16 cellular contexts compared by ENCODE assay signal in genomic region chr12:27972721-27973120, GRCh38. TPM values are rescaled to one million over a fixed set of nuclear protein-coding genes. Genes with fewer than 3 reads are reported as not detected.
A peak's percentile ranks its signal among the peaks of the same experiment; 100 is the strongest.
DNase-seq lines count a peak whose midpoint lies in the region; ATAC-seq and TF ChIP-seq lines count a peak whose summit lies in the region.
"Had no signal": no experiment of that assay in that cellular context is flagged by ENCODE, and none has a peak within 500 bp of the region (broad histone marks: within the 10 kb centered on the region; RNA-seq: fewer than 3 reads in every experiment).

Gene PTHLH (minus strand): TSS chr12:27972733. CDS start chr12:27969494, 3,239 bp downstream.

- peak within 1 kb of the TSS; percentile 97 for H3K27ac ChIP-seq in foreskin keratinocyte
- H3K27ac ChIP-seq: BLaER1 treated with 17β-estradiol and CSF1 and Interleukin-3, amounts not matched to agents 10 nM and 100 nM; right atrium auricular region had no signal

- H3K27ac Mint-ChIP-seq in IgD-negative memory B cell: no peak within 1 kb of the TSS
- H3K27ac Mint-ChIP-seq in osteocyte (ENCODE audit: unreplicated experiment): no peak within 1 kb of the TSS

- H3K27me3 Mint-ChIP-seq in IgD-negative memory B cell: peaks cover 73% of the 10 kb centered on the region
- peaks cover 57% of the 10 kb centered on the region for H3K27me3 Mint-ChIP-seq in osteocyte (ENCODE audit: unreplicated experiment)

- TF ChIP-seq CTCF in foreskin keratinocyte (conservative IDR thresholded peaks at IDR 0.05) (no peak), osteocyte (IDR thresholded peaks at IDR 0.05) (no peak)

- H3K9me3 Mint-ChIP-seq in IgD-negative memory B cell (peaks cover 0 to 2% (median 0%) of the 10 kb centered on the region in 3 donors), osteocyte (ENCODE audit: unreplicated experiment) (no peaks in the 10 kb centered on the region)

- H3K36me3 Mint-ChIP-seq in IgD-negative memory B cell (no peaks in the 10 kb centered on the region), osteocyte (ENCODE audit: unreplicated experiment) (no peaks in the 10 kb centered on the region)

- DNase-seq in Daoy (ENCODE audit: low read depth) (no peak), foreskin keratinocyte (peak in 1 of 2 donors; percentile 44), osteocyte (ENCODE audit: extremely low spot score, unreplicated experiment) (no peak), GDM1 (lab: John Stamatoyannopoulos, UW) (no peak)
- DNase-seq: HCEC 1CT; NCI-H1092; NCI-H2171; NCI-H748 treated with DMSO at 0.1 percent for 48 hours; stimulated activated CD4-positive, alpha-beta T cell treated with anti-CD3 and anti-CD28 coated beads, Interleukin-1b, Interleukin-23, amount 100 ng/mL, for 48 hours had no signal

- no peaks in the 10 kb centered on the region for H3K27me3 ChIP-seq in foreskin keratinocyte

- ATAC-seq in foreskin keratinocyte: no peak
- ATAC-seq in HG03039 (IDR thresholded peaks at IDR 0.05; ENCODE audit: unreplicated experiment): no peak
- ATAC-seq in HG03469 (IDR thresholded peaks at IDR 0.05; ENCODE audit: unreplicated experiment): no peak
- ATAC-seq: K562, Panc1 had no signal

- peaks cover 13 to 24% (median 14%) of the 10 kb centered on the region in 3 donors for H3K4me1 Mint-ChIP-seq in IgD-negative memory B cell
- H3K4me1 Mint-ChIP-seq in osteocyte (ENCODE audit: unreplicated experiment): peaks cover 32% of the 10 kb centered on the region

- peaks cover 47% of the 10 kb centered on the region for H3K4me1 ChIP-seq in foreskin keratinocyte

- H3K4me3 Mint-ChIP-seq in IgD-negative memory B cell: peak within 1 kb of the TSS in 3 of 4 donors; percentile 30 to 79 (median 74)
- peak within 1 kb of the TSS; percentile 40 for H3K4me3 Mint-ChIP-seq in osteocyte (ENCODE audit: unreplicated experiment)

RNA-seq across cellular contexts. Expression of gene PTHLH, which starts in this region (rescaled TPM):
- 67.1 and 75.0 TPM in 2 replicates for total RNA-seq in Daoy (2014; rRNA removed; shearing (Covaris generic))
- not detected for polyA plus RNA-seq in IgD-negative memory B cell
- 301 and 338 TPM in 2 replicates for total RNA-seq in foreskin keratinocyte
- polyA plus RNA-seq in foreskin keratinocyte: 215 and 270 TPM in 2 replicates
- 0.44 and 0.46 TPM in 2 replicates for total RNA-seq in osteocyte

Comparison
In these comparisons a context has a peak if more than half of its experiments do, and no peak if none do; other contexts are left out.
1. RNA of gene PTHLH (total RNA-seq): 301 to 338 TPM in foreskin keratinocyte and 67.1 to 75.0 TPM in Daoy; 0.44 to 0.46 TPM in osteocyte; every median in the first group is over 10 times any median in the second.
2. RNA of gene PTHLH (polyA plus RNA-seq): 215 to 270 TPM in foreskin keratinocyte; not detected in IgD-negative memory B cell (single experiment); every median in the first group is over 100 times any median in the second.